ENCODE assay signal across 26 cellular contexts in genomic region chr10:116990276-116990800, GRCh38. TPM values are rescaled to one million over a fixed set of nuclear protein-coding genes. Genes with fewer than 3 reads are reported as not detected.
"Had no signal": no experiment of that assay in that cellular context is flagged by ENCODE, and none has a peak within 500 bp of the region (broad histone marks: within the 10 kb centered on the region; RNA-seq: fewer than 3 reads in every experiment).

No MANE protein-coding gene starts in this region.

- DNase-seq: activated CD4-positive, alpha-beta T cell treated with anti-CD3 and anti-CD28 coated beads for 4 hours; activated CD4-positive, alpha-beta T cell treated with anti-CD3 and anti-CD28 coated beads, Interleukin-2, amount 50 U/mL, for 48 hours; activated CD4-positive, CD25-positive, alpha-beta regulatory T cell; activated CD8-positive, alpha-beta memory T cell treated with anti-CD3 and anti-CD28 coated beads, Interleukin-2, amount 50 U/mL, for 48 hours; activated naive CD4-positive, alpha-beta T cell; activated naive CD8-positive, alpha-beta T cell treated with anti-CD3 and anti-CD28 coated beads for 36 hours; activated T-cell treated with anti-CD3 and anti-CD28 coated beads, Interleukin-2, amount 50 U/mL, for 4 hours; effector CD8-positive, alpha-beta T cell; foreskin keratinocyte; hippocampal formation; kidney glomerular epithelial cell; left ventricle myocardium superior; nucleus accumbens; posterior cingulate gyrus; small intestine; stimulated activated CD4-positive, alpha-beta T cell treated with anti-CD3 and anti-CD28 coated beads, Interleukin-2, amount 100 ng/mL, for 24 hours; stomach; testis; upper lobe of left lung had no signal

- H3K27me3 ChIP-seq: foreskin keratinocyte, stomach, testis, upper lobe of left lung had no signal

- H3K27ac ChIP-seq: foreskin keratinocyte, stomach, testis, upper lobe of left lung had no signal

- H3K4me1 Mint-ChIP-seq: activated naive CD8-positive, alpha-beta T cell treated with anti-CD3 and anti-CD28 coated beads for 36 hours; memory B cell; nephron; stimulated activated effector memory CD8-positive, alpha-beta T cell treated with anti-CD3 and anti-CD28 coated beads, Interleukin-12 subunit alpha, Interleukin-12 subunit beta, amount 100 ng/mL, for 72 hours had no signal

- H3K36me3 ChIP-seq: stomach, upper lobe of left lung had no signal

- ATAC-seq: activated T-cell treated with anti-CD3 and anti-CD28 coated beads, Interleukin-2, amount 50 U/mL, for 4 hours; foreskin keratinocyte; left ventricle myocardium superior; sciatic nerve; stimulated activated effector memory CD8-positive, alpha-beta T cell treated with anti-CD3 and anti-CD28 coated beads, Interleukin-12 subunit alpha, Interleukin-12 subunit beta, amount 100 ng/mL, for 72 hours had no signal

- H3K9me3 Mint-ChIP-seq: activated naive CD8-positive, alpha-beta T cell treated with anti-CD3 and anti-CD28 coated beads for 36 hours; activated T-cell treated with anti-CD3 and anti-CD28 coated beads, Interleukin-2, amount 50 U/mL, for 4 hours; activated T-helper 2 cell treated with anti-CD3 and anti-CD28 coated beads, Interferon-gamma antibody, Interleukin-2, Interleukin-4, amounts not matched to agents 10 μg/mL and 5 μg/mL and 100 μg/mL, durations not matched to agents 14 hours and 24 hours and 36 hours; memory B cell; nephron; stimulated activated effector memory CD8-positive, alpha-beta T cell treated with anti-CD3 and anti-CD28 coated beads, Interleukin-12 subunit alpha, Interleukin-12 subunit beta, amount 100 ng/mL, for 72 hours; T-helper 1 cell treated with Interleukin-12 subunit alpha and Interleukin-12 subunit beta and Interleukin-4 antibody, amounts not matched to agents 30 μg/mL and 1 μg/mL, for 36 hours had no signal

- H3K4me3 ChIP-seq: stomach, testis, upper lobe of left lung had no signal

- H3K4me3 Mint-ChIP-seq: activated naive CD8-positive, alpha-beta T cell treated with anti-CD3 and anti-CD28 coated beads for 36 hours; activated T-cell treated with anti-CD3 and anti-CD28 coated beads, Interleukin-2, amount 50 U/mL, for 4 hours; memory B cell; nephron; stimulated activated effector memory CD8-positive, alpha-beta T cell treated with anti-CD3 and anti-CD28 coated beads, Interleukin-12 subunit alpha, Interleukin-12 subunit beta, amount 100 ng/mL, for 72 hours; T-helper 1 cell treated with Interleukin-12 subunit alpha and Interleukin-12 subunit beta and Interleukin-4 antibody, amounts not matched to agents 30 μg/mL and 1 μg/mL, for 36 hours had no signal

- H3K27ac Mint-ChIP-seq: activated naive CD8-positive, alpha-beta T cell treated with anti-CD3 and anti-CD28 coated beads for 36 hours; activated T-helper 2 cell treated with anti-CD3 and anti-CD28 coated beads, Interferon-gamma antibody, Interleukin-2, Interleukin-4, amounts not matched to agents 10 μg/mL and 5 μg/mL and 100 μg/mL, durations not matched to agents 14 hours and 24 hours and 36 hours; memory B cell; nephron; stimulated activated effector memory CD8-positive, alpha-beta T cell treated with anti-CD3 and anti-CD28 coated beads, Interleukin-12 subunit alpha, Interleukin-12 subunit beta, amount 100 ng/mL, for 72 hours; T-helper 1 cell treated with Interleukin-12 subunit alpha and Interleukin-12 subunit beta and Interleukin-4 antibody, amounts not matched to agents 30 μg/mL and 1 μg/mL, for 36 hours had no signal

- H3K27me3 Mint-ChIP-seq: memory B cell had no signal

- H3K4me1 ChIP-seq: testis, upper lobe of left lung had no signal

- H3K36me3 Mint-ChIP-seq: activated naive CD8-positive, alpha-beta T cell treated with anti-CD3 and anti-CD28 coated beads for 36 hours; memory B cell; stimulated activated effector memory CD8-positive, alpha-beta T cell treated with anti-CD3 and anti-CD28 coated beads, Interleukin-12 subunit alpha, Interleukin-12 subunit beta, amount 100 ng/mL, for 72 hours had no signal

- H3K9me3 ChIP-seq: stomach, testis, upper lobe of left lung had no signal

RNA-seq across cellular contexts. Expression of gene SHTN1, which starts 14.6 kb away (rescaled TPM):
- total RNA-seq: activated CD8-positive, alpha-beta memory T cell treated with anti-CD3 and anti-CD28 coated beads for 36 hours; activated T-helper 2 cell treated with anti-CD3 and anti-CD28 coated beads, Interferon-gamma antibody, Interleukin-2, Interleukin-4, amounts not matched to agents 10 μg/mL and 5 μg/mL and 100 μg/mL, durations not matched to agents 14 hours and 24 hours and 36 hours had no signal
